In the genomic region with DNA sequence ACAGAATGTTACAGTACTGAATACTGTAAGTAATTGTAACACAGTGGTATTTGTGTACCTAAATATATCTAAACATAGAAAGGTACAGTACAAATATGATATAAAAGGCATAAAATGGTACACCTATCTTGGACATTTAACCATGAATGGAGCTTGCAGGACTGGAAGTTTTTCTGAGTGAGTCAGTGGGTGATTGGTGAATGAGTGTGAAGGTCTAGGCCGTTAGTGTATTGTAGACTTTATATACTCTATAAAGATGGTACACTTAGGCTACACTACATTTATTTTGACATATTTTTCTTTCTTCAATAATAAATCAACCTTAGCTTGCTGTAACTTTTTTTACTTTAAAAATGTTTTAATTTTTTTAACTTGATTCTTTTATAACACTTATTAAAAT, we compare ENCODE assay signal across 17 cellular contexts.
A peak's percentile ranks its signal among the peaks of the same experiment; 100 is the strongest.
DNase-seq lines count a peak whose midpoint lies in the region; ATAC-seq, FAIRE-seq and TF ChIP-seq lines count a peak whose summit lies in the region.
"Had no signal": no experiment of that assay in that cellular context is flagged by ENCODE, and none has a peak within 500 bp of the region (broad histone marks: within the 10 kb centered on the region; RNA-seq: fewer than 3 reads in every experiment).

No MANE protein-coding gene starts in this region.

- no peaks in the 10 kb centered on the region for H3K9me2 ChIP-seq in neural cell (ENCODE audit: insufficient read depth, low read length)

- H3K4me3 ChIP-seq in bronchial epithelial cell (ENCODE audit: low read depth, low read length): no peak overlapping the region
- peak overlapping the region; percentile 4 for H3K4me3 ChIP-seq in neural cell (ENCODE audit: low read length)
- H3K4me3 ChIP-seq in CD8-positive, alpha-beta memory T cell (ENCODE audit: low read length): no peak overlapping the region
- H3K4me3 ChIP-seq: GM12878, K562 had no signal

- peak; percentile 26 for DNase-seq in RKO (ENCODE audit: low spot score)
- peak; percentile 15 for DNase-seq in bronchial epithelial cell (ENCODE audit: low read depth)
- DNase-seq in NCI-H526 (lab: John Stamatoyannopoulos, UW): no peak
- DNase-seq in CD8-positive, alpha-beta memory T cell: no peak
- DNase-seq: BE2C; CD4-positive, alpha-beta memory T cell; COR-L47; DND-41; HCEC 1CT had no signal

- ATAC-seq in GM19452 (IDR thresholded peaks at IDR 0.05; ENCODE audit: unreplicated experiment) (no peak), GM18861 (IDR thresholded peaks at IDR 0.05; ENCODE audit: unreplicated experiment) (no peak)
- ATAC-seq: GM12878, K562 had no signal

- no peak overlapping the region for H2AFZ ChIP-seq in neural cell (ENCODE audit: low read depth, low read length)

- no peaks in the 10 kb centered on the region for H4K20me1 ChIP-seq in neural cell (ENCODE audit: insufficient read depth)

- no peaks in the 10 kb centered on the region for H3K27me3 Mint-ChIP-seq in CD8-positive, alpha-beta memory T cell
- H3K27me3 Mint-ChIP-seq: CD4-positive, alpha-beta memory T cell had no signal

- H3K9me3 ChIP-seq in neural cell (ENCODE audit: low read length): no peaks in the 10 kb centered on the region
- H3K9me3 ChIP-seq in CD8-positive, alpha-beta memory T cell (ENCODE audit: low read length): no peaks in the 10 kb centered on the region
- H3K9me3 ChIP-seq: BE2C had no signal

- H3K4me1 ChIP-seq in CD8-positive, alpha-beta memory T cell (ENCODE audit: insufficient read depth, low read length): no peaks in the 10 kb centered on the region
- H3K4me1 ChIP-seq: BE2C had no signal

- TF ChIP-seq RAD21 in neural cell (conservative IDR thresholded peaks at IDR 0.05): no peak

- CTCF ChIA-PET in CD8-positive, alpha-beta memory T cell (lab: Charles Lee): no interaction called here

- H3K9me3 Mint-ChIP-seq in CD8-positive, alpha-beta memory T cell: peaks cover 0 to 11% (median 2%) of the 10 kb centered on the region in 5 donors

- H3K36me3 ChIP-seq in bronchial epithelial cell (ENCODE audit: control insufficient read depth, insufficient read depth, low read length) (no peaks in the 10 kb centered on the region), neural cell (ENCODE audit: insufficient read depth, low read length) (no peaks in the 10 kb centered on the region)
- H3K36me3 ChIP-seq in CD8-positive, alpha-beta memory T cell (ENCODE audit: insufficient read depth, low read length): no peaks in the 10 kb centered on the region
- H3K36me3 ChIP-seq: BE2C had no signal

- H3K9ac ChIP-seq in neural cell (ENCODE audit: low read length): no peak overlapping the region

- no peaks in the 10 kb centered on the region for H3K36me3 Mint-ChIP-seq in CD8-positive, alpha-beta memory T cell
- H3K36me3 Mint-ChIP-seq: CD4-positive, alpha-beta memory T cell had no signal

- H3K4me2 ChIP-seq in neural cell (ENCODE audit: low read length): no peak overlapping the region

- no peak overlapping the region for H3K27ac Mint-ChIP-seq in CD8-positive, alpha-beta memory T cell
- H3K27ac Mint-ChIP-seq: CD4-positive, alpha-beta memory T cell had no signal

- FAIRE-seq in G401.6 (lab: Jason Lieb, UNC): peak; percentile 41
- FAIRE-seq in bronchial epithelial cell (lab: Jason Lieb, UNC): no peak
- FAIRE-seq: D721Med, GM12878, K562 had no signal

- TF ChIP-seq EP300 in neural cell (conservative IDR thresholded peaks at IDR 0.05; ENCODE audit: poor library complexity, severe bottlenecking): no peak

- no peaks in the 10 kb centered on the region for H3K4me1 Mint-ChIP-seq in CD8-positive, alpha-beta memory T cell
- H3K4me1 Mint-ChIP-seq: CD4-positive, alpha-beta memory T cell had no signal

- POLR2A ChIA-PET in CD8-positive, alpha-beta memory T cell (lab: Charles Lee): no interaction called here

- peak overlapping the region; percentile 53 for H3K27ac ChIP-seq in neural cell (ENCODE audit: low read length)
- no peak overlapping the region for H3K27ac ChIP-seq in CD8-positive, alpha-beta memory T cell (ENCODE audit: low read depth, low read length)
- H3K27ac ChIP-seq: C4-2B had no signal

- no peaks in the 10 kb centered on the region for H3K79me2 ChIP-seq in neural cell (replicated peaks; ENCODE audit: insufficient read depth, low read length)

- TF ChIP-seq CTCF in bronchial epithelial cell (IDR thresholded peaks at IDR 0.05; ENCODE audit: insufficient read depth, low read length, severe bottlenecking) (no peak), neural cell (IDR thresholded peaks at IDR 0.05; ENCODE audit: poor library complexity, severe bottlenecking) (no peak)

- H3K4me3 Mint-ChIP-seq in CD8-positive, alpha-beta memory T cell: no peak overlapping the region
- H3K4me3 Mint-ChIP-seq: CD4-positive, alpha-beta memory T cell had no signal

- H3K27me3 ChIP-seq in bronchial epithelial cell (ENCODE audit: control insufficient read depth, insufficient read depth, low read length) (no peaks in the 10 kb centered on the region), neural cell (ENCODE audit: insufficient read depth, low read depth, low read length) (no peaks in the 10 kb centered on the region)
- no peaks in the 10 kb centered on the region for H3K27me3 ChIP-seq in CD8-positive, alpha-beta memory T cell (ENCODE audit: insufficient read depth, low read length, poor library complexity, severe bottlenecking)
- H3K27me3 ChIP-seq: BE2C had no signal

- H3F3A ChIP-seq in neural cell (ENCODE audit: insufficient read depth, low read length, poor library complexity, severe bottlenecking): no peaks in the 10 kb centered on the region

TF ChIP-seq in neural cell, 6 proteins besides CTCF, POLR2A, EP300 and RAD21:
- TF ChIP-seq, protein P1, sequence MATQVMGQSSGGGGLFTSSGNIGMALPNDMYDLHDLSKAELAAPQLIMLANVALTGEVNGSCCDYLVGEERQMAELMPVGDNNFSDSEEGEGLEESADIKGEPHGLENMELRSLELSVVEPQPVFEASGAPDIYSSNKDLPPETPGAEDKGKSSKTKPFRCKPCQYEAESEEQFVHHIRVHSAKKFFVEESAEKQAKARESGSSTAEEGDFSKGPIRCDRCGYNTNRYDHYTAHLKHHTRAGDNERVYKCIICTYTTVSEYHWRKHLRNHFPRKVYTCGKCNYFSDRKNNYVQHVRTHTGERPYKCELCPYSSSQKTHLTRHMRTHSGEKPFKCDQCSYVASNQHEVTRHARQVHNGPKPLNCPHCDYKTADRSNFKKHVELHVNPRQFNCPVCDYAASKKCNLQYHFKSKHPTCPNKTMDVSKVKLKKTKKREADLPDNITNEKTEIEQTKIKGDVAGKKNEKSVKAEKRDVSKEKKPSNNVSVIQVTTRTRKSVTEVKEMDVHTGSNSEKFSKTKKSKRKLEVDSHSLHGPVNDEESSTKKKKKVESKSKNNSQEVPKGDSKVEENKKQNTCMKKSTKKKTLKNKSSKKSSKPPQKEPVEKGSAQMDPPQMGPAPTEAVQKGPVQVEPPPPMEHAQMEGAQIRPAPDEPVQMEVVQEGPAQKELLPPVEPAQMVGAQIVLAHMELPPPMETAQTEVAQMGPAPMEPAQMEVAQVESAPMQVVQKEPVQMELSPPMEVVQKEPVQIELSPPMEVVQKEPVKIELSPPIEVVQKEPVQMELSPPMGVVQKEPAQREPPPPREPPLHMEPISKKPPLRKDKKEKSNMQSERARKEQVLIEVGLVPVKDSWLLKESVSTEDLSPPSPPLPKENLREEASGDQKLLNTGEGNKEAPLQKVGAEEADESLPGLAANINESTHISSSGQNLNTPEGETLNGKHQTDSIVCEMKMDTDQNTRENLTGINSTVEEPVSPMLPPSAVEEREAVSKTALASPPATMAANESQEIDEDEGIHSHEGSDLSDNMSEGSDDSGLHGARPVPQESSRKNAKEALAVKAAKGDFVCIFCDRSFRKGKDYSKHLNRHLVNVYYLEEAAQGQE (IDR thresholded peaks at IDR 0.05; ENCODE audit: borderline replicate concordance): no peak
- TF ChIP-seq MXI1 (conservative IDR thresholded peaks at IDR 0.05; ENCODE audit: poor library complexity, severe bottlenecking): no peak
TF ChIP-seq in neural cell: peak in this region for 0.

Comparison
In these comparisons a context has a peak if more than half of its experiments do, and no peak if none do; other contexts are left out.
1. DNase-seq: peak in RKO (single experiment) and bronchial epithelial cell (single experiment); none in NCI-H526 (0 of 2) and CD8-positive, alpha-beta memory T cell (0 of 5).